18 cellular contexts compared by ENCODE assay signal in genomic region chr18:23209796-23210195, GRCh38.
"Had no signal": no experiment of that assay in that cellular context is flagged by ENCODE, and none has a peak within 500 bp of the region (broad histone marks: within the 10 kb centered on the region; RNA-seq: fewer than 3 reads in every experiment).

No MANE protein-coding gene starts in this region.

- H3K79me2 ChIP-seq: hepatocyte had no signal

- H3K9me3 ChIP-seq: suprapubic skin had no signal

- H2AFZ ChIP-seq: hepatocyte had no signal

- H3K27ac ChIP-seq: cardiac muscle cell, epithelial cell of prostate, hepatocyte had no signal

- H3K4me2 ChIP-seq: hepatocyte had no signal

- H3K36me3 ChIP-seq: cardiac muscle cell had no signal

- H3K4me1 Mint-ChIP-seq: endodermal cell, mesothelial cell of epicardium had no signal

- ATAC-seq: left lobe of liver had no signal

- DNase-seq: activated B cell treated with CpG ODN at 0.5 μM for 24 hours; activated naive CD4-positive, alpha-beta T cell treated with anti-CD3 and anti-CD28 coated beads, Interleukin-2, amount 50 U/mL, for 16 hours; endodermal cell; islet precursor cell; nucleus accumbens; stimulated activated CD4-positive, alpha-beta T cell treated with anti-CD3 and anti-CD28 coated beads, Interleukin-12 subunit alpha, Interleukin-12 subunit beta, amount 100 ng/mL, for 4 hours; stimulated activated naive CD4-positive, alpha-beta T cell; T-helper 1 cell; T-helper 9 cell had no signal

- H3K4me3 ChIP-seq: cardiac muscle cell, hepatocyte, lung, suprapubic skin had no signal

- H3K27ac Mint-ChIP-seq: activated B cell treated with CpG ODN at 0.5 μM for 24 hours, endodermal cell, mesothelial cell of epicardium, nephron had no signal

- H3K4me3 Mint-ChIP-seq: activated B cell treated with CpG ODN at 0.5 μM for 24 hours; activated T-helper 1 cell treated with anti-CD3 and anti-CD28 coated beads, Interleukin-12 subunit alpha, Interleukin-12 subunit beta, Interleukin-2, Interleukin-4 antibody, amounts not matched to agents 30 ng/mL and 10 ng/mL and 1 ng/mL, durations not matched to agents 14 hours and 24 hours and 36 hours; endodermal cell; mesothelial cell of epicardium; nephron had no signal

- H3K27me3 ChIP-seq: cardiac muscle cell, hepatocyte, suprapubic skin had no signal
